ENCODE assay signal across 15 cellular contexts in the genomic region with DNA sequence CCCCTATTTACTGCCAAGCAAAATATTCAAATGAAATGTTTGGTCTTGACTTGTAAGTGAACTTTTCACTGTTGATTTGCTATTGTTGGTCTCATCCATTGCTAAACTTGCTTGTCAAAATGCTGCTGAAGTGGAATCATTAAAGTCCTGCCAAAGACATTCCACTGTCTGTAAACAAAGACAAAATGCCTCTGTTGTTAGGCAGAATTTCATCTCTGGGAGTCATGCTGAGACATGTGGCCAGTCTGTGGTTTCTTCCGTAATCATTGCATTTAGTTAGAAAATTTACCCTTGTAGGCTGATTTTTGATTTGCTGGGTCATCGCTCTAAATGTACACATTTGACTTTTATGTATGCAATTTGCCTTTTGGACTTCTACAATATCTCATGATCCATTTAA.
DNase-seq lines count a peak whose midpoint lies in the region; TF ChIP-seq lines count a peak whose summit lies in the region.
"Had no signal": no experiment of that assay in that cellular context is flagged by ENCODE, and none has a peak within 500 bp of the region (broad histone marks: within the 10 kb centered on the region; RNA-seq: fewer than 3 reads in every experiment).

No MANE protein-coding gene starts in this region.

- no peak overlapping the region for H3K4me3 ChIP-seq in breast epithelium
- H3K4me3 ChIP-seq: A549, testis had no signal

- H3K27ac ChIP-seq in breast epithelium: peak overlapping the region in 1 of 2 donors; percentile 23
- H3K27ac ChIP-seq: A549, HL-60, testis had no signal

- H3K4me1 Mint-ChIP-seq in MCF 10A (ENCODE audit: insufficient read depth, unreplicated experiment): peaks cover 21% of the 10 kb centered on the region

- intact Hi-C loops in MCF 10A (cut with micrococcal nuclease) (loop anchor here (5.0 kb wide), 1 partner anchor 44 kb away; no protein-coding TSS in a partner anchor), breast epithelium (cut with DNase I; ENCODE audit: low total_unique reads) (no loop called here)

- no peak for TF ChIP-seq CTCF in MCF 10A (IDR thresholded peaks at IDR 0.05; ENCODE audit: unreplicated experiment)
- TF ChIP-seq CTCF in breast epithelium (IDR thresholded peaks at IDR 0.05): no peak

- CTCF ChIA-PET in MCF 10A (lab: Yijun Ruan, JAX): interaction anchor here (0.7 to 1.0 kb wide), 3 partner anchors 63 to 583 kb away, joined by 3 to 7 read pairs (median 3); no protein-coding TSS in a partner anchor

- DNase-seq in MCF 10A (ENCODE audit: unreplicated experiment) (peak; percentile 87), breast epithelium (ENCODE audit: low spot score in 2 of 2) (no peak), astrocyte of the hippocampus (ENCODE audit: low read depth, low spot score) (peak; percentile 93), iPS-NIHi7 (ENCODE audit: extremely low spot score) (peak; percentile 19), KBM-7 (no peak), Ammon's horn (ENCODE audit: low spot score) (no peak), cortex of kidney (lab: John Stamatoyannopoulos, UW) (no peak), NOMO-1 (lab: John Stamatoyannopoulos, UW; ENCODE audit: unreplicated experiment in 2 of 2) (no peak)
- DNase-seq: effector memory CD8-positive, alpha-beta T cell; NCI-H2227 treated with DMSO at 0.1 percent for 48 hours; stimulated activated CD4-positive, alpha-beta T cell treated with anti-CD3 and anti-CD28 coated beads, Interleukin-2, amount 100 ng/mL, for 24 hours; T1000; testis had no signal

- TF ChIP-seq POLR2A in breast epithelium (IDR thresholded peaks at IDR 0.05): no peak

- H3K27me3 ChIP-seq in breast epithelium: no peaks in the 10 kb centered on the region
- H3K27me3 ChIP-seq: testis had no signal

- H3K4me3 Mint-ChIP-seq in MCF 10A (ENCODE audit: unreplicated experiment): peak overlapping the region; percentile 37
- H3K4me3 Mint-ChIP-seq: effector memory CD8-positive, alpha-beta T cell had no signal

- no peaks in the 10 kb centered on the region for H3K4me1 ChIP-seq in breast epithelium
- H3K4me1 ChIP-seq: A549, testis had no signal

- H3K9me3 Mint-ChIP-seq in MCF 10A (ENCODE audit: unreplicated experiment): no peaks in the 10 kb centered on the region
- H3K9me3 Mint-ChIP-seq: effector memory CD8-positive, alpha-beta T cell had no signal

- peaks cover 20% of the 10 kb centered on the region for H3K36me3 Mint-ChIP-seq in MCF 10A (ENCODE audit: insufficient read depth, unreplicated experiment)

- H3K9me3 ChIP-seq in breast epithelium: no peaks in the 10 kb centered on the region
- H3K9me3 ChIP-seq: A549, testis had no signal

- no peaks in the 10 kb centered on the region for H3K27me3 Mint-ChIP-seq in MCF 10A (ENCODE audit: insufficient read depth, unreplicated experiment)
- H3K27me3 Mint-ChIP-seq: effector memory CD8-positive, alpha-beta T cell had no signal

- peak overlapping the region; percentile 96 for H3K27ac Mint-ChIP-seq in MCF 10A (ENCODE audit: low read depth, unreplicated experiment)
- H3K27ac Mint-ChIP-seq: effector memory CD8-positive, alpha-beta T cell had no signal

- no peaks in the 10 kb centered on the region for H3K36me3 ChIP-seq in breast epithelium

- POLR2A ChIA-PET in MCF 10A (lab: Yijun Ruan, JAX): interaction anchor here (0.9 to 1.8 kb wide), 6 partner anchors 10 to 687 kb away, joined by 3 to 5 read pairs (median 3); no protein-coding TSS in a partner anchor

- BruUV-seq in MCF 10A (replicated peaks; lab: Mats Ljungman, UMichigan): no TSS peak

- in situ Hi-C loops in KBM-7 (cut with MboI; ENCODE audit: low pct_unique_long_range_greater_than_20kb, low sequenced_read_pairs): no loop called here

Comparison
In these comparisons a context has a peak if more than half of its experiments do, and no peak if none do; other contexts are left out.
1. DNase-seq: peak in MCF 10A (single experiment), astrocyte of the hippocampus (single experiment) and iPS-NIHi7 (single experiment); none in breast epithelium (0 of 2), KBM-7 (single experiment), Ammon's horn (single experiment), cortex of kidney (single experiment) and NOMO-1 (0 of 2).